In the genomic region with DNA sequence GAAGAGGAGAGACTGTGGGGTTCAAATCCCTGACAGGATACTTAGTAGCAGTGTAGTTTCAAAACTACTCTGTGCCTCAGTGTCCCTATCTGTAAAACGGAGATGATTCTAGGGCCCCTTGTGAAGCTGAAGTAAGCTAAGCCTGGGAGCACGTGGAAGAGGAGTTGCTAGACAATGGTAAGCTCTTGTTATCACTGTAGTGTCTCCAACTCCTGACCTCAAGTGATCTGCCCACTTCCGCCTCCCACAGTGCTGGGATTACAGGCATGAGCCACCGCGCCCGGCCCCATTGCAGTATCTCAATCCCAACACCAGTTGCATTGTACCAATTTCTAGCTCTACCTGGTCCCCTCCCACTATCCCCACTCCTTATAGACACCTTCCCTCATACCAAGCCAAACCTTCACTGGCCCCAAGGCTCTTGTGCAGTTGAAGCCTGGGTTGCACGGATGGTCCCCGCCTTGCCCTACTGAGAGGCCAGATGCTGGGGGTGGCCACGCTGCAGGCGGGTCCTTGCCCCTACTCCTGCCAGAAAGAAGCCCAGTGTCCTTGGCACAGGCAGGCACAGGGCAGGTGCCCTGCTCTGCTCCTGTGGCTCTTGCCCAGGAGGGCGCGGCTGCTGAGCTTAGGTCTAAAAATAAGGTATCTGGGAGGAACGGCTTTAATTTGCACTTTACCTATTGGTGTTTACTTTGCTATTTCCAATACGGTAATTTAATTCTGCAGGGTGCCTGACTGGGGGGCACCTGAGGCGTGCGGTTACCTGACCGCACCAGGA, we compare ENCODE assay signal across 1 cellular context.
TF ChIP-seq lines count a peak whose summit lies in the region.

No MANE protein-coding gene starts in this region.

TF ChIP-seq in K562, 482 proteins besides CTCF, POLR2A, EP300 and RAD21 (continued from another document):
- TF ChIP-seq, protein P1, sequence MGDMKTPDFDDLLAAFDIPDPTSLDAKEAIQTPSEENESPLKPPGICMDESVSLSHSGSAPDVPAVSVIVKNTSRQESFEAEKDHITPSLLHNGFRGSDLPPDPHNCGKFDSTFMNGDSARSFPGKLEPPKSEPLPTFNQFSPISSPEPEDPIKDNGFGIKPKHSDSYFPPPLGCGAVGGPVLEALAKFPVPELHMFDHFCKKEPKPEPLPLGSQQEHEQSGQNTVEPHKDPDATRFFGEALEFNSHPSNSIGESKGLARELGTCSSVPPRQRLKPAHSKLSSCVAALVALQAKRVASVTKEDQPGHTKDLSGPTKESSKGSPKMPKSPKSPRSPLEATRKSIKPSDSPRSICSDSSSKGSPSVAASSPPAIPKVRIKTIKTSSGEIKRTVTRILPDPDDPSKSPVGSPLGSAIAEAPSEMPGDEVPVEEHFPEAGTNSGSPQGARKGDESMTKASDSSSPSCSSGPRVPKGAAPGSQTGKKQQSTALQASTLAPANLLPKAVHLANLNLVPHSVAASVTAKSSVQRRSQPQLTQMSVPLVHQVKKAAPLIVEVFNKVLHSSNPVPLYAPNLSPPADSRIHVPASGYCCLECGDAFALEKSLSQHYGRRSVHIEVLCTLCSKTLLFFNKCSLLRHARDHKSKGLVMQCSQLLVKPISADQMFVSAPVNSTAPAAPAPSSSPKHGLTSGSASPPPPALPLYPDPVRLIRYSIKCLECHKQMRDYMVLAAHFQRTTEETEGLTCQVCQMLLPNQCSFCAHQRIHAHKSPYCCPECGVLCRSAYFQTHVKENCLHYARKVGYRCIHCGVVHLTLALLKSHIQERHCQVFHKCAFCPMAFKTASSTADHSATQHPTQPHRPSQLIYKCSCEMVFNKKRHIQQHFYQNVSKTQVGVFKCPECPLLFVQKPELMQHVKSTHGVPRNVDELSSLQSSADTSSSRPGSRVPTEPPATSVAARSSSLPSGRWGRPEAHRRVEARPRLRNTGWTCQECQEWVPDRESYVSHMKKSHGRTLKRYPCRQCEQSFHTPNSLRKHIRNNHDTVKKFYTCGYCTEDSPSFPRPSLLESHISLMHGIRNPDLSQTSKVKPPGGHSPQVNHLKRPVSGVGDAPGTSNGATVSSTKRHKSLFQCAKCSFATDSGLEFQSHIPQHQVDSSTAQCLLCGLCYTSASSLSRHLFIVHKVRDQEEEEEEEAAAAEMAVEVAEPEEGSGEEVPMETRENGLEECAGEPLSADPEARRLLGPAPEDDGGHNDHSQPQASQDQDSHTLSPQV (IDR thresholded peaks at IDR 0.05): peak; percentile 78; the same call in 1 of the 2 replicates
